ENCODE assay signal across 8 cellular contexts in genomic region chr2:88054300-88055048, GRCh38. TPM values are rescaled to one million over a fixed set of nuclear protein-coding genes. Genes with fewer than 3 reads are reported as not detected.
DNase-seq lines count a peak whose midpoint lies in the region; ATAC-seq and TF ChIP-seq lines count a peak whose summit lies in the region.

No MANE protein-coding gene starts in this region.

- H3K27me3 ChIP-seq in heart left ventricle (no peaks in the 10 kb centered on the region), iPS-20b (ENCODE audit: insufficient read depth, low read length) (no peaks in the 10 kb centered on the region)

- no peak for ATAC-seq in heart left ventricle
- ATAC-seq in Right ventricle myocardium superior (ENCODE audit: poor library complexity), result no peak
- no peak for ATAC-seq in activated naive CD4-positive, alpha-beta T cell treated with anti-CD3 and anti-CD28 coated beads, Interleukin-2, amount 50 U/mL, for 72 hours
- ATAC-seq in HG02571 (IDR thresholded peaks at IDR 0.05; ENCODE audit: unreplicated experiment), result no peak
- no peak for ATAC-seq in GM21390 (IDR thresholded peaks at IDR 0.05; ENCODE audit: unreplicated experiment)

- H3K36me3 Mint-ChIP-seq in activated naive CD4-positive, alpha-beta T cell treated with anti-CD3 and anti-CD28 coated beads, Interleukin-2, amount 50 U/mL, for 72 hours, result peaks cover 35 to 37% of the 10 kb centered on the region in 2 donors

- 47 to 66% (median 57%) methylated on average over 22 of the region's 22 CpGs for WGBS in heart left ventricle, 4 donors

- H3K9me3 ChIP-seq in heart left ventricle (no peaks in the 10 kb centered on the region), iPS-20b (ENCODE audit: insufficient read depth, low read depth, low read length) (no peaks in the 10 kb centered on the region)

- H3K27ac ChIP-seq in heart left ventricle, result peak overlapping the region; percentile 92 to 99 (median 98)
- peak overlapping the region; percentile 82 for H3K27ac ChIP-seq in iPS-20b (ENCODE audit: low read length)
- peak overlapping the region; percentile 90 for H3K27ac ChIP-seq in temporal lobe (ENCODE audit: low read depth, low read length)

- H3K36me3 ChIP-seq in heart left ventricle (peaks cover 0 to under 1% (median 0%) of the 10 kb centered on the region in 9 donors), iPS-20b (ENCODE audit: insufficient read depth, low read depth, low read length) (peaks cover 13% of the 10 kb centered on the region; the same call in 1 of the 2 replicates)

- H3K9ac ChIP-seq in iPS-20b (ENCODE audit: low read depth, low read length), result peak overlapping the region; percentile 92

- H3K27ac Mint-ChIP-seq in activated naive CD4-positive, alpha-beta T cell treated with anti-CD3 and anti-CD28 coated beads, Interleukin-2, amount 50 U/mL, for 72 hours, result peak overlapping the region; percentile 98

- intact Hi-C loops in heart left ventricle (cut with DNase I), result no loop called here
- intact Hi-C loops in Right ventricle myocardium superior (cut with DNase I), result no loop called here

- TF ChIP-seq CTCF in heart left ventricle (IDR thresholded peaks at IDR 0.05), result no peak

- no peak for TF ChIP-seq POLR2A in heart left ventricle (IDR thresholded peaks at IDR 0.05)

- no peak for DNase-seq in heart left ventricle
- no peak for DNase-seq in Right ventricle myocardium superior
- no peak for DNase-seq in activated naive CD4-positive, alpha-beta T cell treated with anti-CD3 and anti-CD28 coated beads, Interleukin-2, amount 50 U/mL, for 72 hours (ENCODE audit: low spot score in 2 of 2)
- DNase-seq in NCI-H1694 (lab: John Stamatoyannopoulos, UW), result no peak

- H3K4me1 ChIP-seq in heart left ventricle (peaks cover 6 to 47% (median 35%) of the 10 kb centered on the region in 12 donors), iPS-20b (ENCODE audit: insufficient read depth, low read length) (peaks cover 8% of the 10 kb centered on the region; the same call in 1 of the 2 replicates)

- H3K4me3 ChIP-seq in heart left ventricle (peak overlapping the region; percentile 57 to 99 (median 86)), iPS-20b (ENCODE audit: low read length) (peak overlapping the region; percentile 88)

- H3K9me3 Mint-ChIP-seq in activated naive CD4-positive, alpha-beta T cell treated with anti-CD3 and anti-CD28 coated beads, Interleukin-2, amount 50 U/mL, for 72 hours, result no peaks in the 10 kb centered on the region

RNA-seq across cellular contexts. Expression of gene KRCC1, which starts 1.1 kb away (rescaled TPM):
- total RNA-seq in heart left ventricle (10 to 100 TPM; 19.4 to 25.1 (median 21.7) TPM), Right ventricle myocardium superior (22.8 TPM), temporal lobe (9.6 TPM)
- polyA plus RNA-seq in heart left ventricle, result 10 to 100 TPM; 18.7 to 19.8 TPM
- total RNA-seq in activated naive CD4-positive, alpha-beta T cell treated with anti-CD3 and anti-CD28 coated beads, Interleukin-2, amount 50 U/mL, for 72 hours, result 10 to 100 TPM in 1 of 2 donors, 1 to 10 TPM in 1; 1.3 to 11.7 TPM

RNA-seq across cellular contexts. Expression of gene SMYD1, which starts 13.2 kb away (rescaled TPM):
- total RNA-seq in heart left ventricle (100 to 1,000 TPM; 132 to 658 (median 404) TPM), Right ventricle myocardium superior (468 TPM), temporal lobe (not detected)
- 100 to 1,000 TPM; 133 to 157 TPM for polyA plus RNA-seq in heart left ventricle
- not detected for total RNA-seq in activated naive CD4-positive, alpha-beta T cell treated with anti-CD3 and anti-CD28 coated beads, Interleukin-2, amount 50 U/mL, for 72 hours

RNA-seq across cellular contexts. Expression of gene RNU2-63P, which starts 38.1 kb away (rescaled TPM):
- not detected for total RNA-seq in heart left ventricle
- not detected for polyA plus RNA-seq in heart left ventricle
- total RNA-seq in Right ventricle myocardium superior, result not detected
- total RNA-seq in activated naive CD4-positive, alpha-beta T cell treated with anti-CD3 and anti-CD28 coated beads, Interleukin-2, amount 50 U/mL, for 72 hours, result 10 to 100 TPM; 12.6 to 43.6 TPM
- not detected for total RNA-seq in temporal lobe

Comparison
In these comparisons a context has a peak if more than half of its experiments do, and no peak if none do; other contexts are left out.
1. RNA of gene SMYD1, which starts 13.2 kb away (total RNA-seq): 468 TPM in Right ventricle myocardium superior (single experiment) and 132 to 658 TPM in heart left ventricle; not detected in activated naive CD4-positive, alpha-beta T cell treated with anti-CD3 and anti-CD28 coated beads, Interleukin-2, amount 50 U/mL, for 72 hours and not detected in temporal lobe (single experiment); every median in the first group is over 100 times any median in the second.
2. RNA of gene RNU2-63P, which starts 38.1 kb away (total RNA-seq): 12.6 to 43.6 TPM in activated naive CD4-positive, alpha-beta T cell treated with anti-CD3 and anti-CD28 coated beads, Interleukin-2, amount 50 U/mL, for 72 hours; not detected in heart left ventricle, not detected in Right ventricle myocardium superior (single experiment) and not detected in temporal lobe (single experiment); every median in the first group is over 4 times any median in the second.
3. Peak in every context shown above with its lines, with median percentiles within 50 percentile points of each other: H3K27ac ChIP-seq.